22 cellular contexts compared by ENCODE assay signal in genomic region chr17:79043931-79044320, GRCh38. TPM values are rescaled to one million over a fixed set of nuclear protein-coding genes. Genes with fewer than 3 reads are reported as not detected.
DNase-seq lines count a peak whose midpoint lies in the region; ATAC-seq, FAIRE-seq and TF ChIP-seq lines count a peak whose summit lies in the region.
"Had no signal": no experiment of that assay in that cellular context is flagged by ENCODE, and none has a peak within 500 bp of the region (broad histone marks: within the 10 kb centered on the region; RNA-seq: fewer than 3 reads in every experiment).

No MANE protein-coding gene starts in this region.

- no peaks in the 10 kb centered on the region for H3K27me3 ChIP-seq in left ventricle myocardium inferior (ENCODE audit: low read depth)
- peaks cover 0 to 2% (median 0%) of the 10 kb centered on the region in 4 experiments; a peak in 2 of 7 replicates for H3K27me3 ChIP-seq in H1 (replicated peaks in 1 of 4; ENCODE audit: control insufficient read depth in 3 of 4, extremely low read depth in 1 of 4, insufficient read depth in 3 of 4, low read length in 3 of 4)
- H3K27me3 ChIP-seq: BLaER1 had no signal

- no peak overlapping the region for H2BK12ac ChIP-seq in H1 (ENCODE audit: low read depth, low read length)

- peaks cover 26% of the 10 kb centered on the region for H3K36me3 ChIP-seq in left ventricle myocardium inferior
- H3K36me3 ChIP-seq in H1 (ENCODE audit: control insufficient read depth in 2 of 4, insufficient read depth in 4 of 4, low read length in 3 of 4), result no peaks in the 10 kb centered on the region; a peak in 1 of 8 replicates
- H3K36me3 ChIP-seq: BLaER1, HAP-1 had no signal

- peaks cover 4% of the 10 kb centered on the region; the same call in 1 of the 2 replicates for H3K23me2 ChIP-seq in H1 (ENCODE audit: low read depth, low read length)

- POLR2A ChIA-PET in H1 (lab: Charles Lee; ENCODE audit: partially characterized antibody), result no interaction called here

- no peak overlapping the region for H3K9ac ChIP-seq in H1 (replicated peaks in 1 of 4; ENCODE audit: extremely low read depth in 1 of 4, low read depth in 3 of 4, low read length in 3 of 4)
- H3K9ac ChIP-seq: BLaER1 had no signal

- no peak overlapping the region for H2BK5ac ChIP-seq in H1 (ENCODE audit: low read depth, low read length)

- H2BK20ac ChIP-seq in H1 (ENCODE audit: low read length), result no peak overlapping the region

- peak overlapping the region; percentile 31; the same call in 1 of the 2 replicates for H4K8ac ChIP-seq in H1 (ENCODE audit: extremely low read depth, insufficient read depth, low read length)

- DNase-seq in left ventricle myocardium superior, result peak; percentile 22
- DNase-seq in left ventricle myocardium inferior, result no peak
- no peak for DNase-seq in H1 (ENCODE audit: low read depth in 1 of 2, low spot score in 2 of 2)
- peak; percentile 76 for DNase-seq in posterior vena cava (ENCODE audit: low spot score)
- DNase-seq: CD4-positive, CD25-positive, alpha-beta regulatory T cell; DMS53; NCI-H1048; NCI-H1417; NCI-H1694 treated with DMSO at 0.1 percent for 48 hours; NCI-H2081; NCI-H2227 treated with DMSO at 0.1 percent for 48 hours; NCI-H526 treated with DMSO at 0.1 percent for 48 hours; RPMI8226; SHP77 had no signal

- no peak overlapping the region for H3K56ac ChIP-seq in H1 (replicated peaks; ENCODE audit: insufficient read length, low read depth, low read length)

- H2AK5ac ChIP-seq in H1 (ENCODE audit: low read depth, low read length), result no peak overlapping the region

- H2AFZ ChIP-seq in H1 (ENCODE audit: low read length), result no peak overlapping the region
- H2AFZ ChIP-seq: GM23338 had no signal

- intact Hi-C loops in left ventricle myocardium superior (cut with micrococcal nuclease) (no loop called here), left ventricle myocardium inferior (cut with micrococcal nuclease) (no loop called here), posterior vena cava (cut with DNase I) (no loop called here)

- H3K27ac ChIP-seq in left ventricle myocardium inferior (replicated peaks) (no peak overlapping the region), H1 (ENCODE audit: low read depth, low read length) (no peak overlapping the region)
- H3K27ac ChIP-seq: BLaER1, HL-60 had no signal

- H3K79me1 ChIP-seq in H1 (ENCODE audit: low read depth, low read length), result peaks cover 8% of the 10 kb centered on the region

- H3K18ac ChIP-seq in H1 (ENCODE audit: extremely low read depth, low read length), result no peak overlapping the region

- 73% methylated on average over 12 of the region's 12 CpGs; no CpG with 5 or more reads in 1 of the 2 experiments for WGBS in H1 (ENCODE audit: extremely low coverage in 1 of 2, insufficient coverage in 1 of 2, insufficient read length in 1 of 2, insufficient replicate concordance in 2 of 2, low coverage in 1 of 2, low lambda C conversion rate in 2 of 2, missing lambda C conversion rate in 1 of 2), 2 experiments

- H4K91ac ChIP-seq in H1 (replicated peaks; ENCODE audit: insufficient read length, low read length), result no peak overlapping the region

- H3K4me1 ChIP-seq in left ventricle myocardium inferior (peaks cover 53% of the 10 kb centered on the region), H1 (replicated peaks in 1 of 4; ENCODE audit: control insufficient read depth in 3 of 4, insufficient read depth in 4 of 4, low read length in 3 of 4) (no peaks in the 10 kb centered on the region)

- H2BK15ac ChIP-seq in H1 (ENCODE audit: low read length), result no peak overlapping the region

- CTCF ChIA-PET in H1 (lab: Charles Lee; ENCODE audit: partially characterized antibody), result interaction anchor here (0.6 to 4.7 kb wide), 23 partner anchors 8 to 357 kb away, joined by 3 to 63 read pairs (median 5); no protein-coding TSS in a partner anchor

- TF ChIP-seq EP300 in H1 (IDR thresholded peaks at IDR 0.05; ENCODE audit: borderline replicate concordance in 1 of 2, low read depth in 2 of 2, low read length in 2 of 2), result no peak

- H3K9me3 ChIP-seq in left ventricle myocardium inferior (replicated peaks) (no peaks in the 10 kb centered on the region), H1 (ENCODE audit: insufficient read depth in 2 of 2, low read depth in 1 of 2, low read length in 1 of 2) (no peaks in the 10 kb centered on the region; a peak in 1 of 4 replicates)
- H3K9me3 ChIP-seq: BLaER1, HAP-1 had no signal

- no peak for ATAC-seq in left ventricle myocardium superior
- no peak for ATAC-seq in GM18873 (IDR thresholded peaks at IDR 0.05; ENCODE audit: low FRiP score, unreplicated experiment)
- ATAC-seq in GM18505 (IDR thresholded peaks at IDR 0.05; ENCODE audit: unreplicated experiment), result no peak
- ATAC-seq in HG02840 (IDR thresholded peaks at IDR 0.05; ENCODE audit: low FRiP score, unreplicated experiment), result no peak
- ATAC-seq: GM23338 had no signal

- H3K4me3 ChIP-seq in left ventricle myocardium inferior, result no peak overlapping the region
- no peak overlapping the region for H3K4me3 ChIP-seq in H1 (ENCODE audit: extremely low read depth in 1 of 4, insufficient read depth in 2 of 4, low read depth in 3 of 4, low read length in 4 of 4)
- H3K4me3 ChIP-seq: BLaER1, GM23338, HAP-1 had no signal

- H3K23ac ChIP-seq in H1 (ENCODE audit: insufficient read length), result no peak overlapping the region

- no peak overlapping the region for H3K4me2 ChIP-seq in H1 (ENCODE audit: insufficient read depth in 1 of 2, low read depth in 2 of 2, low read length in 2 of 2)
- H3K4me2 ChIP-seq: BLaER1, GM23338 had no signal

- no peaks in the 10 kb centered on the region for H3K79me2 ChIP-seq in H1 (ENCODE audit: control insufficient read depth in 1 of 2, insufficient read depth in 2 of 2, low read length in 2 of 2)

- H3K14ac ChIP-seq in H1 (ENCODE audit: insufficient read length), result no peak overlapping the region

- no peak overlapping the region for H2BK120ac ChIP-seq in H1 (replicated peaks; ENCODE audit: low read depth, low read length)

- TF ChIP-seq POLR2A in H1 (IDR thresholded peaks at IDR 0.05; ENCODE audit: control extremely low read depth in 1 of 2, low read depth in 2 of 2, low read length in 2 of 2) (no peak), GM18505 (IDR thresholded peaks at IDR 0.05; ENCODE audit: borderline replicate concordance, extremely low read depth, insufficient read depth, insufficient read length) (no peak)

- TF ChIP-seq CTCF in left ventricle myocardium inferior (IDR thresholded peaks at IDR 0.05; ENCODE audit: borderline replicate concordance), result no peak
- no peak for TF ChIP-seq CTCF in H1 (IDR thresholded peaks at IDR 0.05; ENCODE audit: control extremely low read depth in 1 of 3, insufficient read depth in 1 of 3, low read depth in 1 of 3, low read length in 3 of 3)

- no peak for FAIRE-seq in H1 (lab: Jason Lieb, UNC)

- H4K20me1 ChIP-seq in H1 (replicated peaks in 1 of 2; ENCODE audit: control insufficient read depth in 1 of 2, insufficient read depth in 2 of 2, low read length in 2 of 2), result peaks cover 0 to 11% of the 10 kb centered on the region in 2 experiments
- H4K20me1 ChIP-seq: BLaER1 had no signal

- H3K4ac ChIP-seq in H1 (replicated peaks; ENCODE audit: insufficient read length, low read depth, low read length), result no peak overlapping the region

- no peak overlapping the region for H4K5ac ChIP-seq in H1 (ENCODE audit: insufficient read length, low read depth, low read length)

- no peak for TF ChIP-seq RAD21 in H1 (IDR thresholded peaks at IDR 0.05 in 1 of 2, conservative IDR thresholded peaks at IDR 0.05 in 1 of 2; ENCODE audit: low read depth in 2 of 2, low read length in 2 of 2)

TF ChIP-seq in H1, 55 proteins besides CTCF, POLR2A, EP300 and RAD21 (continues in another document):
- TF ChIP-seq TEAD4 (IDR thresholded peaks at IDR 0.05; ENCODE audit: low read depth, low read length), result no peak
- no peak for TF ChIP-seq HDAC2 (IDR thresholded peaks at IDR 0.05; ENCODE audit: borderline replicate concordance in 1 of 2, low read depth in 2 of 2, low read length in 2 of 2)
- no peak for TF ChIP-seq HDAC6 (IDR thresholded peaks at IDR 0.05; ENCODE audit: low read depth, low read length)

RNA-seq across cellular contexts. Expression of gene C1QTNF1, which starts 20.0 kb away (rescaled TPM):
- total RNA-seq in left ventricle myocardium superior (247 TPM), left ventricle myocardium inferior (146 TPM), posterior vena cava (100 to 1,000 TPM; 172 to 261 TPM)
- 2.5 and 3.5 TPM in 2 replicates for total RNA-seq in H1 (2021; fragmentation: NEBNext Ultra II Directional; extraction: Animal tissue kit (Norgen Biotek cat#: 25700))
- 1.5 and 2.1 TPM in 2 replicates for polyA plus RNA-seq in H1 (2011; rRNA removed)
- polyA plus RNA-seq in H1 (2011; cell fraction: cytosol; rRNA removed), result 1.1 TPM
- polyA plus RNA-seq in H1 (2011; cell fraction: nucleus; rRNA removed), result 1.8 TPM
- 1.4 to 2.4 TPM (median 1.9 TPM) in 4 replicates for polyA plus RNA-seq in H1 (2012, experiment 1 of 2)
- 2.1 TPM for polyA plus RNA-seq in H1 (2012, experiment 2 of 2)
- 0.83 TPM for polyA plus RNA-seq in H1 (2013, experiment 1 of 2)
- polyA plus RNA-seq in H1 (2013, experiment 2 of 2), result 0.87 TPM
- polyA minus RNA-seq in H1 (2011; rRNA and poly(A)+ RNA removed), result 0.44 and 0.49 TPM in 2 replicates
- polyA minus RNA-seq in H1 (2011; cell fraction: cytosol; rRNA and poly(A)+ RNA removed), result 0.95 TPM
- polyA minus RNA-seq in H1 (2011; cell fraction: nucleus; rRNA and poly(A)+ RNA removed), result 1.3 TPM
- total RNA-seq: CD4-positive, CD25-positive, alpha-beta regulatory T cell; G401 had no signal
- polyA plus RNA-seq: CD4-positive, CD25-positive, alpha-beta regulatory T cell had no signal

RNA-seq across cellular contexts. Expression of gene ENGASE, which starts 30.7 kb away (rescaled TPM):
- total RNA-seq in left ventricle myocardium superior, result 32.8 TPM
- total RNA-seq in left ventricle myocardium inferior, result 31.5 TPM
- 30.6 and 36.1 TPM in 2 replicates for total RNA-seq in H1 (2021; fragmentation: NEBNext Ultra II Directional; extraction: Animal tissue kit (Norgen Biotek cat#: 25700))
- polyA plus RNA-seq in H1 (2011; rRNA removed), result 9.3 and 18.8 TPM in 2 replicates
- polyA plus RNA-seq in H1 (2011; cell fraction: cytosol; rRNA removed), result 22.9 TPM
- polyA plus RNA-seq in H1 (2011; cell fraction: nucleus; rRNA removed), result 218 TPM
- polyA plus RNA-seq in H1 (2012, experiment 1 of 2), result 18.7 to 30.4 TPM (median 25.2 TPM) in 4 replicates
- polyA plus RNA-seq in H1 (2012, experiment 2 of 2), result 8.1 TPM
- 13.4 TPM for polyA plus RNA-seq in H1 (2013, experiment 1 of 2)
- 12.1 TPM for polyA plus RNA-seq in H1 (2013, experiment 2 of 2)
- polyA minus RNA-seq in H1 (2011; rRNA and poly(A)+ RNA removed), result 9.8 and 10.3 TPM in 2 replicates
- polyA minus RNA-seq in H1 (2011; cell fraction: cytosol; rRNA and poly(A)+ RNA removed), result 17.5 TPM
- polyA minus RNA-seq in H1 (2011; cell fraction: nucleus; rRNA and poly(A)+ RNA removed), result 28.1 TPM
- 10 to 100 TPM; 18.2 to 29.7 TPM for total RNA-seq in posterior vena cava

RNA-seq across cellular contexts. Expression of gene CANT1, which starts 34.4 kb away (rescaled TPM):
- 28.2 TPM for total RNA-seq in left ventricle myocardium superior
- 24.2 TPM for total RNA-seq in left ventricle myocardium inferior
- 30.7 and 32.6 TPM in 2 replicates for total RNA-seq in H1 (2021; fragmentation: NEBNext Ultra II Directional; extraction: Animal tissue kit (Norgen Biotek cat#: 25700))
- 23.0 and 28.3 TPM in 2 replicates for polyA plus RNA-seq in H1 (2011; rRNA removed)
- polyA plus RNA-seq in H1 (2011; cell fraction: cytosol; rRNA removed), result 19.0 TPM
- polyA plus RNA-seq in H1 (2011; cell fraction: nucleus; rRNA removed), result 28.5 TPM
- polyA plus RNA-seq in H1 (2012, experiment 1 of 2), result 19.2 to 24.9 TPM (median 22.0 TPM) in 4 replicates
- 28.3 TPM for polyA plus RNA-seq in H1 (2012, experiment 2 of 2)
- 21.6 TPM for polyA plus RNA-seq in H1 (2013, experiment 1 of 2)
- polyA plus RNA-seq in H1 (2013, experiment 2 of 2), result 24.5 TPM
- polyA minus RNA-seq in H1 (2011; rRNA and poly(A)+ RNA removed), result 23.3 and 23.8 TPM in 2 replicates
- polyA minus RNA-seq in H1 (2011; cell fraction: cytosol; rRNA and poly(A)+ RNA removed), result 28.7 TPM
- 13.1 TPM for polyA minus RNA-seq in H1 (2011; cell fraction: nucleus; rRNA and poly(A)+ RNA removed)
- total RNA-seq in posterior vena cava, result 10 to 100 TPM; 29.5 to 34.7 TPM

Comparison
In these comparisons a context has a peak if more than half of its experiments do, and no peak if none do; other contexts are left out.
1. DNase-seq: peak in left ventricle myocardium superior (single experiment) and posterior vena cava (single experiment); none in left ventricle myocardium inferior (single experiment) and H1 (0 of 2).
2. RNA of gene C1QTNF1, which starts 20.0 kb away (total RNA-seq): 172 to 261 TPM in posterior vena cava, 247 TPM in left ventricle myocardium superior (single experiment) and 146 TPM in left ventricle myocardium inferior (single experiment); 2.5 to 3.5 TPM in H1; every median in the first group is over 10 times any median in the second.